Comparison of ENCODE assay signal across 24 cellular contexts in genomic region chr5:103327893-103328292, GRCh38.
"Had no signal": no experiment of that assay in that cellular context is flagged by ENCODE, and none has a peak within 500 bp of the region (broad histone marks: within the 10 kb centered on the region; RNA-seq: fewer than 3 reads in every experiment).

No MANE protein-coding gene starts in this region.

- H3K9me3 ChIP-seq: gastroesophageal sphincter, spleen, transverse colon had no signal

- H3K36me3 Mint-ChIP-seq: mesothelial cell of epicardium; naive thymus-derived CD8-positive, alpha-beta T cell; WTC11 had no signal

- H3K4me3 ChIP-seq: coronary artery, dorsolateral prefrontal cortex, gastroesophageal sphincter, hepatocyte, spleen, transverse colon had no signal

- H3K27me3 ChIP-seq: brain microvascular endothelial cell, dorsolateral prefrontal cortex, gastroesophageal sphincter, hepatocyte, spleen, transverse colon had no signal

- DNase-seq: activated CD4-positive, alpha-beta memory T cell treated with anti-CD3 and anti-CD28 coated beads, Interleukin-2, amount 10 ng/mL, durations not matched to agents 7 days and 5 days; activated CD4-positive, alpha-beta T cell treated with anti-CD3 and anti-CD28 coated beads for 1 hour; activated CD4-positive, alpha-beta T cell treated with anti-CD3 and anti-CD28 coated beads, Interleukin-2, amount 10 ng/mL, durations not matched to agents 7 days and 5 days; activated gamma-delta T cell treated with Interleukin-2 at 50 U/mL for 16 hours; activated naive CD4-positive, alpha-beta T cell treated with anti-CD3 and anti-CD28 coated beads, Interleukin-2, amount 50 U/mL, for 16 hours; activated T-cell treated with anti-CD3 and anti-CD28 coated beads, Interleukin-2, amount 50 U/mL, for 4 hours; amniotic stem cell; brain microvascular endothelial cell; dorsolateral prefrontal cortex; effector memory CD4-positive, alpha-beta T cell; left cardiac atrium; mammary epithelial cell; naive thymus-derived CD8-positive, alpha-beta T cell; right cardiac atrium; spleen; stimulated activated naive CD4-positive, alpha-beta T cell treated with Interleukin-2 at 50 U/mL for 16 hours; T1000; transverse colon had no signal

- H3K9me3 Mint-ChIP-seq: activated CD4-positive, alpha-beta memory T cell treated with anti-CD3 and anti-CD28 coated beads, Interleukin-2, amount 10 ng/mL, durations not matched to agents 7 days and 5 days; activated CD4-positive, alpha-beta T cell treated with anti-CD3 and anti-CD28 coated beads, Interleukin-2, amount 10 ng/mL, durations not matched to agents 7 days and 5 days; activated T-cell treated with anti-CD3 and anti-CD28 coated beads, Interleukin-2, amount 50 U/mL, for 4 hours; activated T-helper 17 cell treated with anti-CD3 and anti-CD28 coated beads, Interleukin-2, amount 50 U/mL, for 72 hours; naive thymus-derived CD8-positive, alpha-beta T cell had no signal

- H3K4me3 Mint-ChIP-seq: activated CD4-positive, alpha-beta memory T cell treated with anti-CD3 and anti-CD28 coated beads, Interleukin-2, amount 10 ng/mL, durations not matched to agents 7 days and 5 days; activated CD4-positive, alpha-beta T cell treated with anti-CD3 and anti-CD28 coated beads, Interleukin-2, amount 10 ng/mL, durations not matched to agents 7 days and 5 days; activated T-cell treated with anti-CD3 and anti-CD28 coated beads, Interleukin-2, amount 50 U/mL, for 4 hours; activated T-helper 17 cell treated with anti-CD3 and anti-CD28 coated beads, Interleukin-2, amount 50 U/mL, for 72 hours; mesothelial cell of epicardium; naive thymus-derived CD8-positive, alpha-beta T cell; WTC11 had no signal

- H3K4me1 ChIP-seq: gastroesophageal sphincter, spleen, transverse colon had no signal

- ATAC-seq: activated T-cell treated with anti-CD3 and anti-CD28 coated beads, Interleukin-2, amount 50 U/mL, for 4 hours; activated T-helper 17 cell treated with anti-CD3 and anti-CD28 coated beads, Interleukin-2, amount 50 U/mL, for 72 hours; gastroesophageal sphincter; left cardiac atrium; naive thymus-derived CD8-positive, alpha-beta T cell; right cardiac atrium; WTC11 had no signal

- H3K27ac ChIP-seq: brain microvascular endothelial cell, coronary artery, dorsolateral prefrontal cortex, gastroesophageal sphincter, hepatocyte, spleen, transverse colon had no signal

- H3K4me2 ChIP-seq: hepatocyte had no signal

- H2AFZ ChIP-seq: hepatocyte had no signal

- H3K4me1 Mint-ChIP-seq: activated CD4-positive, alpha-beta memory T cell treated with anti-CD3 and anti-CD28 coated beads, Interleukin-2, amount 10 ng/mL, durations not matched to agents 7 days and 5 days; activated CD4-positive, alpha-beta T cell treated with anti-CD3 and anti-CD28 coated beads, Interleukin-2, amount 10 ng/mL, durations not matched to agents 7 days and 5 days; activated T-helper 17 cell treated with anti-CD3 and anti-CD28 coated beads, Interleukin-2, amount 50 U/mL, for 72 hours; mesothelial cell of epicardium; naive thymus-derived CD8-positive, alpha-beta T cell; WTC11 had no signal

- H3K36me3 ChIP-seq: brain microvascular endothelial cell, gastroesophageal sphincter, spleen, transverse colon had no signal

- H3K27ac Mint-ChIP-seq: activated CD4-positive, alpha-beta memory T cell treated with anti-CD3 and anti-CD28 coated beads, Interleukin-2, amount 10 ng/mL, durations not matched to agents 7 days and 5 days; activated CD4-positive, alpha-beta T cell treated with anti-CD3 and anti-CD28 coated beads, Interleukin-2, amount 10 ng/mL, durations not matched to agents 7 days and 5 days; activated T-helper 17 cell treated with anti-CD3 and anti-CD28 coated beads, Interleukin-2, amount 50 U/mL, for 72 hours; mesothelial cell of epicardium; naive thymus-derived CD8-positive, alpha-beta T cell; WTC11 had no signal
